Comparison of ENCODE assay signal across 1 cellular context in the genomic region with DNA sequence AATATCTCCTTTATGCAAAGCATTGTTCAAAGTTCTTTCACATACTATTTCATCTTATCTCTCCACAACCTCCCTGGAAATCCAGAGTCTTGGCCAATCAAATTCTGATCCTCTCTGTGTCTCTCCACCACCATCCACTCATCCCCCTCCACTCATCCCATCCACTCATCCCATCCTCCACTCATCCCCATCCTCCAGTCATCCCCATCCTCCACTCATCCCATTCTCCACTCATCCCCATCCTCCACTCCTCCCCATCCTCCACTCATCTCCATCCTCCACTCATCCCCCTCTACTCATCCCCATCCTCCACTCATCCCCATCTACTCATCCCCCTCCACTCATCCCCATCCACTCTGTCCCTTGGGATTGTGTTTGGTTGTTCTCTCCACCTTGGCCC.
TF ChIP-seq lines count a peak whose summit lies in the region.

No MANE protein-coding gene starts in this region.

TF ChIP-seq in IMR-90, 13 proteins besides CTCF, POLR2A, EP300 and RAD21:
- TF ChIP-seq SMC3 (IDR thresholded peaks at IDR 0.05; ENCODE audit: low read depth, low read length): no peak
- TF ChIP-seq MAZ (IDR thresholded peaks at IDR 0.05; ENCODE audit: borderline replicate concordance, low read depth, low read length): no peak
- TF ChIP-seq NFE2L2 (IDR thresholded peaks at IDR 0.05; ENCODE audit: low read depth, low read length): no peak
- TF ChIP-seq BHLHE40 (IDR thresholded peaks at IDR 0.05; ENCODE audit: low read depth, low read length): no peak
- TF ChIP-seq RFX5 (IDR thresholded peaks at IDR 0.05; ENCODE audit: low read depth, low read length): no peak
- TF ChIP-seq CEBPB (IDR thresholded peaks at IDR 0.05; ENCODE audit: low read depth, low read length): no peak
- no peak for TF ChIP-seq MAFK (IDR thresholded peaks at IDR 0.05; ENCODE audit: low read depth, low read length)
TF ChIP-seq in IMR-90: peak in this region for 0.
